ENCODE assay signal across 7 cellular contexts in genomic region chr6:29747688-29748250, GRCh38. TPM values are rescaled to one million over a fixed set of nuclear protein-coding genes. Genes with fewer than 3 reads are reported as not detected.
DNase-seq lines count a peak whose midpoint lies in the region; ATAC-seq and TF ChIP-seq lines count a peak whose summit lies in the region.

No MANE protein-coding gene starts in this region.

- peak overlapping the region; percentile 65 for H3K9ac ChIP-seq in skeletal muscle satellite cell (ENCODE audit: low read depth, low read length)

- no peak for TF ChIP-seq CTCF in GM13977 (IDR thresholded peaks at IDR 0.05; ENCODE audit: extremely low read depth, insufficient read depth, missing control alignments)
- TF ChIP-seq CTCF in glutamatergic neuron (IDR thresholded peaks at IDR 0.05; ENCODE audit: partially characterized antibody, unreplicated experiment) = no peak

- no peaks in the 10 kb centered on the region for H3K36me3 ChIP-seq in skeletal muscle satellite cell (ENCODE audit: insufficient read depth, low read length)

- H3K27ac Mint-ChIP-seq in T-helper 17 cell (peak overlapping the region; percentile 89), glutamatergic neuron (ENCODE audit: unreplicated experiment) (no peak overlapping the region)

- H3K4me3 Mint-ChIP-seq in T-helper 17 cell (peak overlapping the region; percentile 99), glutamatergic neuron (ENCODE audit: unreplicated experiment) (peak overlapping the region; percentile 97)

- H3K27me3 Mint-ChIP-seq in T-helper 17 cell (no peaks in the 10 kb centered on the region), glutamatergic neuron (ENCODE audit: unreplicated experiment) (peaks cover 23% of the 10 kb centered on the region)

- H3K36me3 Mint-ChIP-seq in T-helper 17 cell (ENCODE audit: low read depth) = peaks cover 2% of the 10 kb centered on the region
- no peaks in the 10 kb centered on the region for H3K36me3 Mint-ChIP-seq in glutamatergic neuron (ENCODE audit: unreplicated experiment)

- H3K4me2 ChIP-seq in skeletal muscle satellite cell (ENCODE audit: low read length) = peak overlapping the region; percentile 87

- in situ Hi-C loops in GM13977 (cut with MboI; ENCODE audit: low pct_unique_long_range_greater_than_20kb, low sequenced_read_pairs, unreplicated experiment) = no loop called here

- H3K9me3 ChIP-seq in T-helper 17 cell (ENCODE audit: control insufficient read depth, low read length, poor library complexity, severe bottlenecking) = no peaks in the 10 kb centered on the region
- H3K9me3 ChIP-seq in skeletal muscle satellite cell (replicated peaks; ENCODE audit: low read length) = no peaks in the 10 kb centered on the region

- H3K9me3 Mint-ChIP-seq in glutamatergic neuron (ENCODE audit: unreplicated experiment) = peaks cover 2% of the 10 kb centered on the region

- DNase-seq in GM13977 (ENCODE audit: low spot score) (peak; percentile 31), T-helper 17 cell (no peak), glutamatergic neuron (no peak), activated gamma-delta T cell (lab: John Stamatoyannopoulos, UW) (no peak), NCI-H1092 (lab: John Stamatoyannopoulos, UW) (no peak)
- no peak for DNase-seq in effector CD4-positive, alpha-beta T cell

- H3K27me3 ChIP-seq in skeletal muscle satellite cell (ENCODE audit: control insufficient read depth, insufficient read depth, low read length) = no peaks in the 10 kb centered on the region

- peaks cover 40% of the 10 kb centered on the region for H3K4me1 Mint-ChIP-seq in T-helper 17 cell
- no peaks in the 10 kb centered on the region for H3K4me1 Mint-ChIP-seq in glutamatergic neuron (ENCODE audit: low read depth, unreplicated experiment)

- H3K4me1 ChIP-seq in skeletal muscle satellite cell (ENCODE audit: control insufficient read depth, insufficient read depth, low read length) = peaks cover 18% of the 10 kb centered on the region

- no peak for ATAC-seq in T-helper 17 cell

- peak overlapping the region; percentile 74 for H3K4me3 ChIP-seq in skeletal muscle satellite cell (ENCODE audit: low read length)

RNA-seq across cellular contexts. Expression of gene HLA-F, which starts 24.5 kb away (rescaled TPM):
- total RNA-seq in T-helper 17 cell (100 to 1,000 TPM; 629 to 717 TPM), glutamatergic neuron (ENCODE audit: unreplicated experiment) (1.9 TPM)
- 2.0 and 3.3 TPM in 2 replicates for total RNA-seq in skeletal muscle satellite cell (2012; rRNA removed)

Comparison
In these comparisons a context has a peak if more than half of its experiments do, and no peak if none do; other contexts are left out.
1. RNA of gene HLA-F, which starts 24.5 kb away (total RNA-seq): 629 to 717 TPM in T-helper 17 cell; 1.9 TPM in glutamatergic neuron (single experiment); every median in the first group is over 100 times any median in the second.